2 cellular contexts compared by ENCODE assay signal in the genomic region with DNA sequence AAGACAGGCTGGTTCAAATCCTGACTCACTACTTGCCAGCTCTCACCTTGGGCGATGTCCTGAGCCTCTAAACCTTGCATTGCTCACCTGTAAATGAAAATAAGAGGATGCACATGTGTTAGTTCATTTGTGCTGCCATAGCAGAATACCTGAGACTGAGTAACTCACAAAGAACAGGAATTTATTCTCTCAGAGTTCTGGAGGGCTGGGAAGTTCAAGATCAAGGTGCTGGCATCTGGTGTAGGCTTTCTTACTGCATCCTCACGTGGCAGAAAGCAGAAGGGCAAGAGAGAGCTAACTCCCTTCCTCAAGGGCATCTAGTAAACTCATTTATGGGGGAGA.
TF ChIP-seq lines count a peak whose summit lies in the region.

No MANE protein-coding gene starts in this region.

TF ChIP-seq in IMR-90, 13 proteins besides CTCF, POLR2A, EP300 and RAD21:
- no peak for TF ChIP-seq RCOR1 (IDR thresholded peaks at IDR 0.05; ENCODE audit: insufficient replicate concordance, low read length)
- no peak for TF ChIP-seq RFX5 (IDR thresholded peaks at IDR 0.05; ENCODE audit: low read depth, low read length)
- TF ChIP-seq MXI1 (IDR thresholded peaks at IDR 0.05; ENCODE audit: borderline replicate concordance, low read depth, low read length): no peak
- no peak for TF ChIP-seq MAZ (IDR thresholded peaks at IDR 0.05; ENCODE audit: borderline replicate concordance, low read depth, low read length)
- TF ChIP-seq CHD1 (IDR thresholded peaks at IDR 0.05; ENCODE audit: low read depth, low read length): no peak

TF ChIP-seq in H1, 55 proteins besides CTCF, POLR2A, EP300 and RAD21:
- no peak for TF ChIP-seq NANOG (IDR thresholded peaks at IDR 0.05; ENCODE audit: insufficient read depth, low read depth, low read length, poor library complexity, severe bottlenecking)
- no peak for TF ChIP-seq NRF1 (IDR thresholded peaks at IDR 0.05; ENCODE audit: low read depth, low read length)
- TF ChIP-seq BCL11A (IDR thresholded peaks at IDR 0.05; ENCODE audit: low read depth in 2 of 2, low read length in 2 of 2): no peak
- no peak for TF ChIP-seq SUZ12 (IDR thresholded peaks at IDR 0.05; ENCODE audit: low read length)
- TF ChIP-seq YY1 (IDR thresholded peaks at IDR 0.05; ENCODE audit: low read depth, low read length): no peak
- TF ChIP-seq TAF7 (optimal IDR thresholded peaks at IDR 0.05; ENCODE audit: borderline replicate concordance, low read depth, low read length): no peak
- no peak for TF ChIP-seq RFX5 (IDR thresholded peaks at IDR 0.05; ENCODE audit: borderline replicate concordance, low read depth, low read length)
- TF ChIP-seq TBP (IDR thresholded peaks at IDR 0.05; ENCODE audit: low read depth, low read length): no peak
- no peak for TF ChIP-seq ZNF274 (IDR thresholded peaks at IDR 0.05; ENCODE audit: borderline replicate concordance, extremely low read depth, low read length)
- TF ChIP-seq SP4 (IDR thresholded peaks at IDR 0.05; ENCODE audit: low read length): no peak
- TF ChIP-seq FOSL1 (IDR thresholded peaks at IDR 0.05; ENCODE audit: insufficient read depth, low read depth, low read length): no peak
- TF ChIP-seq EGR1 (IDR thresholded peaks at IDR 0.05; ENCODE audit: borderline replicate concordance, low read depth, low read length): no peak
- TF ChIP-seq SAP30 (IDR thresholded peaks at IDR 0.05; ENCODE audit: insufficient read depth, insufficient replicate concordance, low read length): no peak
- TF ChIP-seq CHD2 (IDR thresholded peaks at IDR 0.05; ENCODE audit: low read length): no peak
- TF ChIP-seq, protein P1, sequence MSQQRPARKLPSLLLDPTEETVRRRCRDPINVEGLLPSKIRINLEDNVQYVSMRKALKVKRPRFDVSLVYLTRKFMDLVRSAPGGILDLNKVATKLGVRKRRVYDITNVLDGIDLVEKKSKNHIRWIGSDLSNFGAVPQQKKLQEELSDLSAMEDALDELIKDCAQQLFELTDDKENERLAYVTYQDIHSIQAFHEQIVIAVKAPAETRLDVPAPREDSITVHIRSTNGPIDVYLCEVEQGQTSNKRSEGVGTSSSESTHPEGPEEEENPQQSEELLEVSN (IDR thresholded peaks at IDR 0.05): no peak
- no peak for TF ChIP-seq SP1 (IDR thresholded peaks at IDR 0.05; ENCODE audit: low read depth, low read length)
- no peak for TF ChIP-seq TCF12 (IDR thresholded peaks at IDR 0.05; ENCODE audit: low read depth, low read length)
- TF ChIP-seq ASH2L (IDR thresholded peaks at IDR 0.05; ENCODE audit: low read length): no peak
